ENCODE assay signal across 22 cellular contexts in the genomic region with DNA sequence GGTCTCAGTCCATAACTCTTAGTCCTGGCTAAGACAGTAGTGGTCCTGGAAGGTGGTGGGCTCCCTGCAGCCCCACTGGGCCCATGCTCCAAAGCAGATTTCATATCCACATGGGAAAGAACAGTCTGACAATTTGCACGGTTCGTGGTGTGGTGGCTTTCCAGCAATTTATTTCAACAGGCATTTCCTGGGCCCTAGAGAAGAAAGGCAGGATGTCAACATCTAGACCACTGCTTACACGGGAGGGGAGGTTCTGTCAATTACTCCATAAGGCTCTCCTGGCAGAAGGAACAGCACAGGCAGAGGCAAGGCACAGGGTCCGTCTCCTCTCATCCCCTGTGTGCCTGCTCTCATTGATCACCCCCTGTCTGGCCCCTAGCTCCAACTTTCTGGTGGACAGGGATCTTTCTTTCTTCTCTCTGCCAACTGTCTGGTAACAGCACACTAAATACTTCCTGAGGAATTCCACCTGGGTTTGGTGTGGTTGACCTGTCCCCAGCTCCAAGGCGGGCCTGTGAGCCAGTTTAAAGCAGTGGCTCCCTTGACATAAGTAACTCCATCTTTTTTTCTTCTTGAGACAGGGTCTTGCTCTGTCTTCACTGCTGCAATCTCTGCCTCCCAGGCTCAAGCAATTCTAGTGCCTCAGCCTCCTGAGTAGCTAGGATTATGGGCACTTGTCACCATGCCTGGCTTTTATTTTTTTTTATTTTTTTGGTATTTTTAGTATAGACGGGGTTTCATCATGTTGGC. TPM values are rescaled to one million over a fixed set of nuclear protein-coding genes. Genes with fewer than 3 reads are reported as not detected.
DNase-seq lines count a peak whose midpoint lies in the region; ATAC-seq, FAIRE-seq and TF ChIP-seq lines count a peak whose summit lies in the region.
"Had no signal": no experiment of that assay in that cellular context is flagged by ENCODE, and none has a peak within 500 bp of the region (broad histone marks: within the 10 kb centered on the region; RNA-seq: fewer than 3 reads in every experiment).

No MANE protein-coding gene starts in this region.

- no peaks in the 10 kb centered on the region for H3K36me3 Mint-ChIP-seq in astrocyte (ENCODE audit: low read depth, unreplicated experiment)
- H3K36me3 Mint-ChIP-seq in stimulated activated effector memory CD8-positive, alpha-beta T cell treated with anti-CD3 and anti-CD28 coated beads, Interleukin-12 subunit alpha, Interleukin-12 subunit beta, amount 100 ng/mL, for 72 hours = no peaks in the 10 kb centered on the region

- H3K27ac Mint-ChIP-seq in astrocyte (ENCODE audit: unreplicated experiment) = no peak overlapping the region
- H3K27ac Mint-ChIP-seq in stimulated activated effector memory CD8-positive, alpha-beta T cell treated with anti-CD3 and anti-CD28 coated beads, Interleukin-12 subunit alpha, Interleukin-12 subunit beta, amount 100 ng/mL, for 72 hours = peak overlapping the region; percentile 26
- H3K27ac Mint-ChIP-seq: HFFc6 had no signal

- H2AFZ ChIP-seq in astrocyte (ENCODE audit: low read depth, low read length) (no peak overlapping the region), smooth muscle cell (ENCODE audit: low read depth) (no peak overlapping the region)

- no peaks in the 10 kb centered on the region for H3F3A ChIP-seq in smooth muscle cell (ENCODE audit: low read depth)

- WGBS in smooth muscle cell (ENCODE audit: low lambda C conversion rate) = 77% methylated on average over 6 of the region's 6 CpGs

- no peak overlapping the region for H3K4me3 ChIP-seq in astrocyte (ENCODE audit: insufficient read depth, low read depth, low read length)
- no peak overlapping the region for H3K4me3 ChIP-seq in smooth muscle cell

- DNase-seq in EH (ENCODE audit: low read depth) (peak; percentile 56), astrocyte (ENCODE audit: low read depth) (peak; percentile 16), iPS-NIHi7 (ENCODE audit: extremely low spot score) (peak; percentile 6), smooth muscle cell (lab: John Stamatoyannopoulos, UW; ENCODE audit: unreplicated experiment) (no peak)
- DNase-seq in stimulated activated effector memory CD8-positive, alpha-beta T cell treated with anti-CD3 and anti-CD28 coated beads, Interleukin-12 subunit alpha, Interleukin-12 subunit beta, amount 100 ng/mL, for 72 hours (ENCODE audit: low spot score in 2 of 2) = no peak
- DNase-seq: DND-41, GDM1, HFFc6, NCI-H1092, NCI-H146, NCI-H2029 treated with DMSO at 0.1 percent for 48 hours, NCI-H2171, NCI-H526, PC-3, SIG-M5 had no signal

- ATAC-seq in stimulated activated effector memory CD8-positive, alpha-beta T cell treated with anti-CD3 and anti-CD28 coated beads, Interleukin-12 subunit alpha, Interleukin-12 subunit beta, amount 100 ng/mL, for 72 hours = no peak
- ATAC-seq in GM18505 (IDR thresholded peaks at IDR 0.05; ENCODE audit: unreplicated experiment) (no peak), HG02885 (IDR thresholded peaks at IDR 0.05; ENCODE audit: poor library complexity, unreplicated experiment) (no peak), HG03095 (IDR thresholded peaks at IDR 0.05; ENCODE audit: unreplicated experiment) (no peak)
- ATAC-seq: PC-3, SK-N-SH treated with all-trans-retinoic acid at 6 μM for 48 hours had no signal

- H3K27ac ChIP-seq in astrocyte (ENCODE audit: low read depth, low read length) = no peak overlapping the region
- H3K27ac ChIP-seq in smooth muscle cell (ENCODE audit: low read depth) = no peak overlapping the region
- H3K27ac ChIP-seq: C4-2B, RWPE1 had no signal

- peaks cover 5% of the 10 kb centered on the region for H3K4me1 Mint-ChIP-seq in astrocyte (ENCODE audit: low read depth, unreplicated experiment)
- peaks cover 23% of the 10 kb centered on the region for H3K4me1 Mint-ChIP-seq in stimulated activated effector memory CD8-positive, alpha-beta T cell treated with anti-CD3 and anti-CD28 coated beads, Interleukin-12 subunit alpha, Interleukin-12 subunit beta, amount 100 ng/mL, for 72 hours

- H4K20me1 ChIP-seq in astrocyte (ENCODE audit: insufficient read depth, low read length) (no peaks in the 10 kb centered on the region), smooth muscle cell (ENCODE audit: low read depth) (no peaks in the 10 kb centered on the region)

- TF ChIP-seq CTCF in astrocyte (IDR thresholded peaks at IDR 0.05; ENCODE audit: insufficient read depth, low read depth, low read length) (no peak), smooth muscle cell (IDR thresholded peaks at IDR 0.05; ENCODE audit: borderline replicate concordance, insufficient read depth, poor library complexity, severe bottlenecking) (no peak)

- H3K9me3 ChIP-seq in astrocyte (ENCODE audit: insufficient read depth, low read depth, low read length) (no peaks in the 10 kb centered on the region), smooth muscle cell (replicated peaks; ENCODE audit: low read depth) (no peaks in the 10 kb centered on the region)

- no peaks in the 10 kb centered on the region for H3K9me3 Mint-ChIP-seq in astrocyte (ENCODE audit: unreplicated experiment)
- no peaks in the 10 kb centered on the region for H3K9me3 Mint-ChIP-seq in stimulated activated effector memory CD8-positive, alpha-beta T cell treated with anti-CD3 and anti-CD28 coated beads, Interleukin-12 subunit alpha, Interleukin-12 subunit beta, amount 100 ng/mL, for 72 hours
- H3K9me3 Mint-ChIP-seq: HFFc6 had no signal

- peaks cover 24% of the 10 kb centered on the region for H3K27me3 Mint-ChIP-seq in astrocyte (ENCODE audit: low read depth, unreplicated experiment)

- TF ChIP-seq POLR2A in GM18505 (IDR thresholded peaks at IDR 0.05; ENCODE audit: borderline replicate concordance, extremely low read depth, insufficient read depth, insufficient read length) = no peak

- FAIRE-seq in astrocyte (lab: Jason Lieb, UNC) = no peak
- FAIRE-seq: H54 had no signal

- H3K9ac ChIP-seq in astrocyte (ENCODE audit: low read length) = no peak overlapping the region
- no peak overlapping the region for H3K9ac ChIP-seq in smooth muscle cell (ENCODE audit: low read depth)

- H3K36me3 ChIP-seq in astrocyte (ENCODE audit: insufficient read depth, low read length) (no peaks in the 10 kb centered on the region), smooth muscle cell (ENCODE audit: low read depth) (no peaks in the 10 kb centered on the region)

- H3K79me2 ChIP-seq in astrocyte (ENCODE audit: insufficient read depth, low read length) (no peaks in the 10 kb centered on the region), smooth muscle cell (ENCODE audit: low read depth) (no peaks in the 10 kb centered on the region)

- H3K4me3 Mint-ChIP-seq in astrocyte (ENCODE audit: unreplicated experiment) = no peak overlapping the region
- no peak overlapping the region for H3K4me3 Mint-ChIP-seq in stimulated activated effector memory CD8-positive, alpha-beta T cell treated with anti-CD3 and anti-CD28 coated beads, Interleukin-12 subunit alpha, Interleukin-12 subunit beta, amount 100 ng/mL, for 72 hours
- H3K4me3 Mint-ChIP-seq: HFFc6 had no signal

- H3K4me2 ChIP-seq in astrocyte (ENCODE audit: low read length) (no peak overlapping the region), smooth muscle cell (no peak overlapping the region)

- peaks cover 22% of the 10 kb centered on the region for H3K27me3 ChIP-seq in astrocyte (ENCODE audit: insufficient read depth, low read length)
- H3K27me3 ChIP-seq in smooth muscle cell (ENCODE audit: low read depth) = peaks cover 11% of the 10 kb centered on the region

- H3K4me1 ChIP-seq in astrocyte (ENCODE audit: insufficient read depth, low read length) = peaks cover 6% of the 10 kb centered on the region
- H3K4me1 ChIP-seq in smooth muscle cell (ENCODE audit: low read depth) = no peaks in the 10 kb centered on the region

RNA-seq across cellular contexts. Expression of a gene that starts 5.1 kb away (rescaled TPM):
- total RNA-seq in astrocyte (1.6 and 1.9 TPM in 2 replicates), smooth muscle cell (0.99 and 3.2 TPM in 2 replicates)
- polyA plus RNA-seq in smooth muscle cell = 1.6 and 8.4 TPM in 2 replicates

Comparison
In these comparisons a context has a peak if more than half of its experiments do, and no peak if none do; other contexts are left out.
1. DNase-seq: peak in EH (single experiment), astrocyte (single experiment) and iPS-NIHi7 (single experiment); none in stimulated activated effector memory CD8-positive, alpha-beta T cell treated with anti-CD3 and anti-CD28 coated beads, Interleukin-12 subunit alpha, Interleukin-12 subunit beta, amount 100 ng/mL, for 72 hours (0 of 2) and smooth muscle cell (single experiment).